In the genomic region with DNA sequence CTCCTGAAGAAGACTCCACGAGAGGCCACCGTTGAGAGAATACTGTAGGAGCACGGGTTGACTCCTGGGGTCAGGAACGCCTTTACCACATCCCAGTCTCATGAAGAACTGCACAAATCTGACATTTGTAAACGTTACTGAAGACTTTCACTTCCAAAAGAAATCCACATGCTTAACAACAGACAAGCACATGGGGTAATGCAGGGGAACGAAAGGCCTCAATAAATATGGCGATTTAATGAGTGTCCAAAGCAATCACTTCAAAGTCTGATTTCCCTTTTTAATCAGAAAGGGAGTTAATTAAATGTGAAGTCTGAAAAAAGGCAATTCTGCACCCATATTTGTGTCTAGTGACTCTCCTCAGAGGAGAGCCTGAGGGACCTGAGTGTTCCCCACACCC, we compare ENCODE assay signal across 19 cellular contexts.
"Had no signal": no experiment of that assay in that cellular context is flagged by ENCODE, and none has a peak within 500 bp of the region (broad histone marks: within the 10 kb centered on the region; RNA-seq: fewer than 3 reads in every experiment).

No MANE protein-coding gene starts in this region.

- H3K9me3 ChIP-seq: adrenal gland, SJSA1 had no signal

- H3K4me1 ChIP-seq: adrenal gland, SJSA1 had no signal

- H3K4me3 ChIP-seq: adrenal gland, SJSA1 had no signal

- H3K27me3 ChIP-seq: adrenal gland, SJSA1 had no signal

- DNase-seq: activated CD4-positive, alpha-beta T cell treated with anti-CD3 and anti-CD28 coated beads for 48 hours; activated CD4-positive, alpha-beta T cell treated with anti-CD3 and anti-CD28 coated beads, Interleukin-2, amount 50 U/mL, for 4 hours; activated CD8-positive, alpha-beta memory T cell treated with anti-CD3 and anti-CD28 coated beads, Interleukin-2, amount 50 U/mL, for 48 hours; activated CD8-positive, alpha-beta T cell treated with anti-CD3 and anti-CD28 coated beads, Interleukin-2, amount 10 ng/mL, durations not matched to agents 7 days and 5 days; activated naive CD4-positive, alpha-beta T cell treated with anti-CD3 and anti-CD28 coated beads, Interleukin-2, amount 50 U/mL, for 16 hours; activated naive CD8-positive, alpha-beta T cell treated with anti-CD3 and anti-CD28 coated beads, Interleukin-2, amount 10 ng/mL, durations not matched to agents 7 days and 5 days; activated T-cell treated with anti-CD3 and anti-CD28 coated beads, Interleukin-2, amount 50 U/mL, for 1 hour; KBM-7; NCI-H1048; NCI-H1930; NCI-H2171; NCI-H2227 treated with DMSO at 0.1 percent for 48 hours; NCI-H524 treated with DMSO at 0.1 percent for 48 hours; NCI-H748 treated with DMSO at 0.1 percent for 48 hours; RPMI8226 had no signal

- ATAC-seq: activated CD4-positive, CD25-positive, alpha-beta regulatory T cell treated with anti-CD3 and anti-CD28 coated beads, Interleukin-2, amount 50 U/mL, for 24 hours; activated CD8-positive, alpha-beta T cell treated with anti-CD3 and anti-CD28 coated beads, Interleukin-2, amount 10 ng/mL, durations not matched to agents 7 days and 5 days; Panc1 had no signal

- H3K36me3 ChIP-seq: adrenal gland, SJSA1 had no signal

- H3K27ac ChIP-seq: adrenal gland, SJSA1 had no signal
